In the genomic region with DNA sequence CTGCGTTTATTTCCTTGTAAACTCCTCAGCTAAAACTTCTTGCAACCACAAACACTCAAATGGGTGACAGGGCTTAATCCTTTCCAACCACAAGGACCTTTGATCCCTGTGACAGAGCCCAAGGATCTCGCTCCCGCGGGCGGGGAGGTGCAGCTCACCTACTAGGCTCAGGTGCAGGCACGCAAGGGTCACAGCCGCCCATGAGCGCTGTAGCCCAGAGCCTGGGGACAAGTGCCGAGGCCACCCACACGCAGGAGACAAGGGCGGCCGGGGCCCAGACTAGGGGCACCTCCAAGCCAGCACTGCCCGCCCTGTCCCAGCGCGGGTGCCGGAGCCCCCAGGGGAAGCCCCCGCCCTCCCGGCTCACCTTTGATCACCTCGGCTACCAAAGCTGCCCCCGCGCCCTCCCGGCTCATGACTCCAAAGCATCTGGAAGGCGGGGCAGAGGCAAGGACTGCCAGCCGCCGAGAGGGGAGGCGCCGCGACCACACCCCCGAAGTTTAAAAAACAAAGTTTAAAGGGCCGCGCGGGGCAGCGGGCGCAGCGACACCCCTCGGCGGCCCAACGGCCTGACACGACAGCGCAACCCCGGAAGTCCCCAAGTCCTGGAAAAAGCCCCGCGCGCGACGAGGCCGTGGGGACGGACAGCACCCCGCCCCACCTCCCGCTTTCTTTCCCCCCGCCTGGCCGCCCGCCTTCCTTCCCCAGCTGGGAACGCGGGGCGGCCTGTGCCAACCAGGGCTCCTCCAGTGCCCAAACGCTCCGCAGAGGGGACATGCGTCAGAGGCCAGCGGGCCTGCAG, we compare ENCODE assay signal across 8 cellular contexts. TPM values are rescaled to one million over a fixed set of nuclear protein-coding genes. Genes with fewer than 3 reads are reported as not detected.
DNase-seq lines count a peak whose midpoint lies in the region; ATAC-seq and TF ChIP-seq lines count a peak whose summit lies in the region.

No MANE protein-coding gene starts in this region.

- intact Hi-C loops in psoas muscle (cut with DNase I) = loop anchor here in 1 of 2 donors (5.0 kb wide), 1 partner anchor 101 kb away; no protein-coding TSS in a partner anchor

- POLR2A ChIA-PET in CD8-positive, alpha-beta memory T cell (lab: Charles Lee) = interaction anchor here (0.7 to 2.0 kb wide), 6 partner anchors 88 to 202 kb away, joined by 3 to 22 read pairs (median 4); partner anchors contain the start of genes HABP4 and PRXL2C

- peaks cover 20% of the 10 kb centered on the region for H3K4me1 ChIP-seq in CD8-positive, alpha-beta memory T cell (ENCODE audit: insufficient read depth, low read length)
- H3K4me1 ChIP-seq in right atrium auricular region (peaks cover 0 to 23% of the 10 kb centered on the region in 2 donors), psoas muscle (peaks cover 7% of the 10 kb centered on the region), urinary bladder (ENCODE audit: insufficient read depth) (no peaks in the 10 kb centered on the region)

- ATAC-seq in GM19395 (IDR thresholded peaks at IDR 0.05; ENCODE audit: unreplicated experiment) (peak; percentile 89), HG03565 (IDR thresholded peaks at IDR 0.05; ENCODE audit: unreplicated experiment) (peak; percentile 46), psoas muscle (peak; percentile 79 to 96 (median 89))

- peaks cover 0 to 3% of the 10 kb centered on the region in 2 donors for H3K27me3 Mint-ChIP-seq in CD8-positive, alpha-beta memory T cell
- H3K27me3 Mint-ChIP-seq in T-helper 1 cell treated with Interleukin-12 subunit alpha and Interleukin-12 subunit beta and Interleukin-4 antibody, amounts not matched to agents 30 μg/mL and 1 μg/mL, for 36 hours (ENCODE audit: low read depth) = peaks cover 19% of the 10 kb centered on the region

- no peaks in the 10 kb centered on the region for H3K9me3 Mint-ChIP-seq in CD8-positive, alpha-beta memory T cell
- H3K9me3 Mint-ChIP-seq in T-helper 1 cell treated with Interleukin-12 subunit alpha and Interleukin-12 subunit beta and Interleukin-4 antibody, amounts not matched to agents 30 μg/mL and 1 μg/mL, for 36 hours = no peaks in the 10 kb centered on the region

- no peaks in the 10 kb centered on the region for H3K36me3 ChIP-seq in CD8-positive, alpha-beta memory T cell (ENCODE audit: insufficient read depth, low read length)
- H3K36me3 ChIP-seq in right atrium auricular region (no peaks in the 10 kb centered on the region), psoas muscle (ENCODE audit: insufficient read depth in 1 of 2, low read depth in 1 of 2) (peaks cover 0 to 12% of the 10 kb centered on the region in 2 donors), urinary bladder (ENCODE audit: insufficient read depth) (peaks cover 3% of the 10 kb centered on the region)

- peaks cover 0 to 21% (median 6%) of the 10 kb centered on the region in 3 donors for H3K36me3 Mint-ChIP-seq in CD8-positive, alpha-beta memory T cell
- H3K36me3 Mint-ChIP-seq in T-helper 1 cell treated with Interleukin-12 subunit alpha and Interleukin-12 subunit beta and Interleukin-4 antibody, amounts not matched to agents 30 μg/mL and 1 μg/mL, for 36 hours (ENCODE audit: low read depth) = no peaks in the 10 kb centered on the region

- H3K4me3 Mint-ChIP-seq in CD8-positive, alpha-beta memory T cell = peak overlapping the region; percentile 88 to 93 (median 91)
- H3K4me3 Mint-ChIP-seq in T-helper 1 cell treated with Interleukin-12 subunit alpha and Interleukin-12 subunit beta and Interleukin-4 antibody, amounts not matched to agents 30 μg/mL and 1 μg/mL, for 36 hours = peak overlapping the region; percentile 78

- H3K4me1 Mint-ChIP-seq in CD8-positive, alpha-beta memory T cell = peaks cover 28 to 36% (median 31%) of the 10 kb centered on the region in 3 donors
- H3K4me1 Mint-ChIP-seq in T-helper 1 cell treated with Interleukin-12 subunit alpha and Interleukin-12 subunit beta and Interleukin-4 antibody, amounts not matched to agents 30 μg/mL and 1 μg/mL, for 36 hours (ENCODE audit: low read depth) = peaks cover 16% of the 10 kb centered on the region

- H3K9me3 ChIP-seq in CD8-positive, alpha-beta memory T cell (ENCODE audit: low read length) = no peaks in the 10 kb centered on the region
- H3K9me3 ChIP-seq in right atrium auricular region (no peaks in the 10 kb centered on the region), psoas muscle (no peaks in the 10 kb centered on the region)

- CTCF ChIA-PET in CD8-positive, alpha-beta memory T cell (lab: Charles Lee) = interaction anchor here (0.9 to 2.3 kb wide), 15 partner anchors 10 to 1052 kb away, joined by 3 to 11 read pairs (median 3); partner anchors contain the start of gene PRXL2C

- peak; percentile 74 to 91 (median 81) for DNase-seq in CD8-positive, alpha-beta memory T cell
- peak; percentile 45 for DNase-seq in amniotic stem cell (lab: John Stamatoyannopoulos, UW)
- peak; percentile 83 for DNase-seq in right atrium auricular region (ENCODE audit: low spot score)
- DNase-seq in psoas muscle = peak; percentile 80 to 88

- H3K27ac ChIP-seq in CD8-positive, alpha-beta memory T cell (ENCODE audit: low read depth, low read length) = peak overlapping the region; percentile 84
- H3K27ac ChIP-seq in right atrium auricular region (peak overlapping the region; percentile 87 to 91), psoas muscle (peak overlapping the region; percentile 71), urinary bladder (ENCODE audit: low read depth) (peak overlapping the region; percentile 96)

- peak; percentile 56 to 77 for TF ChIP-seq CTCF in right atrium auricular region (IDR thresholded peaks at IDR 0.05)
- TF ChIP-seq CTCF in psoas muscle (IDR thresholded peaks at IDR 0.05) = peak; percentile 57

- H3K27ac Mint-ChIP-seq in CD8-positive, alpha-beta memory T cell = peak overlapping the region; percentile 76 to 95 (median 84)
- H3K27ac Mint-ChIP-seq in T-helper 1 cell treated with Interleukin-12 subunit alpha and Interleukin-12 subunit beta and Interleukin-4 antibody, amounts not matched to agents 30 μg/mL and 1 μg/mL, for 36 hours = peak overlapping the region; percentile 59

- no peaks in the 10 kb centered on the region for H3K27me3 ChIP-seq in CD8-positive, alpha-beta memory T cell (ENCODE audit: insufficient read depth, low read length, poor library complexity, severe bottlenecking)
- H3K27me3 ChIP-seq in right atrium auricular region (no peaks in the 10 kb centered on the region), psoas muscle (ENCODE audit: insufficient read depth in 3 of 3, low read length in 2 of 3) (no peaks in the 10 kb centered on the region)

- WGBS in psoas muscle, 3 donors = 1 to 2% (median 1%) methylated on average over 45 to 60 of the region's 60 CpGs
- under 1% methylated on average over 60 of the region's 60 CpGs for WGBS in urinary bladder

- peak overlapping the region; percentile 82 for H3K4me3 ChIP-seq in CD8-positive, alpha-beta memory T cell (ENCODE audit: low read length)
- H3K4me3 ChIP-seq in right atrium auricular region (peak overlapping the region; percentile 58 to 83), psoas muscle (peak overlapping the region; percentile 80), urinary bladder (ENCODE audit: low read depth, low read length) (peak overlapping the region; percentile 76)

RNA-seq across cellular contexts. Expression of gene CDC14B, which starts 53.0 kb away (rescaled TPM):
- 1 to 10 TPM; 4.6 to 6.3 TPM for total RNA-seq in CD8-positive, alpha-beta memory T cell
- polyA plus RNA-seq in CD8-positive, alpha-beta memory T cell = 8.2 TPM
- total RNA-seq in right atrium auricular region = 10 to 100 TPM; 18.4 to 19.2 TPM
- total RNA-seq in psoas muscle = 10 to 100 TPM in 1 of 4 donors, 1 to 10 TPM in 3; 2.1 to 10.7 (median 6.1) TPM
- polyA plus RNA-seq in psoas muscle = 1 to 10 TPM in 2 of 3 donors, under 1 TPM in 1; 0.87 to 2.6 (median 2.5) TPM
- 27.8 TPM for total RNA-seq in urinary bladder
- polyA plus RNA-seq in urinary bladder = 11.7 TPM

Comparison
In these comparisons a context has a peak if more than half of its experiments do, and no peak if none do; other contexts are left out.
1. Peak in every context shown above with its lines: DNase-seq, ATAC-seq, H3K4me3 ChIP-seq and H3K27ac ChIP-seq.